8 cellular contexts compared by ENCODE assay signal in the genomic region with DNA sequence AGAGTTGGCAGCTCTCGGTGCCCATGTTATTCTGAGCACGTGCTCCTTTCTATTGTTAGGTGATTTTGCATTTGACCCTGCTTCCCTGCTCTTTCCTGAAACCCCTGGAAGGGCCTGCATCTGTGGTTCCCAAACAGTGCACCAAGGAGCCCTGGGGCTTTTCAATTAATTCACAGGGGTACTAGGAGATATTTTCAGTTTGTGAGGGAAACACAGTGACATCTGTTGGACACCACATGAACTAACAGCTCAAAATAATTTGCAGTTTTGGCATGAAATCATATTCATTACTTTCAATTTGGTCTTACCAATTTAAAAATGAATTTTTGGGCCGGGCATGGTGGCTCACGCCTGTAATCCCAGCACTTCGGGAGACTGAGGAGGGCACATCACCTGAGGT.
DNase-seq lines count a peak whose midpoint lies in the region; ATAC-seq and TF ChIP-seq lines count a peak whose summit lies in the region.

No MANE protein-coding gene starts in this region.

- H3K4me3 ChIP-seq in psoas muscle (no peak overlapping the region), aorta (ENCODE audit: low read length in 2 of 2) (no peak overlapping the region)

- TF ChIP-seq CTCF in GM12872 (IDR thresholded peaks at IDR 0.05; ENCODE audit: insufficient read depth, low read depth, low read length): peak; percentile 44; the same call in 2 of the 3 replicates
- peak; percentile 59 for TF ChIP-seq CTCF in endothelial cell (IDR thresholded peaks at IDR 0.05; ENCODE audit: unreplicated experiment)
- peak; percentile 43 for TF ChIP-seq CTCF in psoas muscle (IDR thresholded peaks at IDR 0.05)

- H3K27me3 ChIP-seq in psoas muscle (ENCODE audit: insufficient read depth in 3 of 3, low read length in 2 of 3) (no peaks in the 10 kb centered on the region), aorta (ENCODE audit: control insufficient read depth in 1 of 2, insufficient read depth in 2 of 2, low read length in 1 of 2) (no peaks in the 10 kb centered on the region)

- H3K9me3 ChIP-seq in psoas muscle (no peaks in the 10 kb centered on the region), aorta (ENCODE audit: control insufficient read depth, low read length) (no peaks in the 10 kb centered on the region)

- H3K4me1 Mint-ChIP-seq in endothelial cell (ENCODE audit: unreplicated experiment): peaks cover 3% of the 10 kb centered on the region
- H3K4me1 Mint-ChIP-seq in activated CD4-positive, alpha-beta T cell treated with anti-CD3 and anti-CD28 coated beads, Interleukin-2, amount 10 ng/mL, durations not matched to agents 24 days and 14 days: peaks cover 2% of the 10 kb centered on the region

- intact Hi-C loops in psoas muscle (cut with DNase I): loop anchor here in 1 of 2 donors (10.0 kb wide), 1 partner anchor 199 kb away; a partner anchor contains a TSS
- intact Hi-C loops in activated CD4-positive, alpha-beta T cell treated with anti-CD3 and anti-CD28 coated beads, Interleukin-2, amount 10 ng/mL, durations not matched to agents 24 days and 14 days (cut with micrococcal nuclease): loop anchor here (10.0 kb wide), 1 partner anchor 489 kb away; no protein-coding TSS in a partner anchor
- intact Hi-C loops in aorta (cut with DNase I): no loop called here

- no peaks in the 10 kb centered on the region for H3K36me3 Mint-ChIP-seq in endothelial cell (ENCODE audit: low read depth, unreplicated experiment)
- H3K36me3 Mint-ChIP-seq in activated CD4-positive, alpha-beta T cell treated with anti-CD3 and anti-CD28 coated beads, Interleukin-2, amount 10 ng/mL, durations not matched to agents 24 days and 14 days (ENCODE audit: low read depth): no peaks in the 10 kb centered on the region

- no peaks in the 10 kb centered on the region for H3K27me3 Mint-ChIP-seq in endothelial cell (ENCODE audit: unreplicated experiment)
- peaks cover 8% of the 10 kb centered on the region for H3K27me3 Mint-ChIP-seq in activated CD4-positive, alpha-beta T cell treated with anti-CD3 and anti-CD28 coated beads, Interleukin-2, amount 10 ng/mL, durations not matched to agents 24 days and 14 days

- WGBS in psoas muscle, 3 donors: 64 to 73% (median 68%) methylated on average over 5 of the region's 5 CpGs
- 74 to 79% methylated on average over 5 of the region's 5 CpGs for WGBS in aorta, 2 donors

- no peak overlapping the region for H3K27ac ChIP-seq in psoas muscle
- no peak overlapping the region for H3K27ac ChIP-seq in aorta (ENCODE audit: low read depth in 1 of 2, low read length in 2 of 2)

- no peaks in the 10 kb centered on the region for H3K9me3 Mint-ChIP-seq in endothelial cell (ENCODE audit: unreplicated experiment)
- H3K9me3 Mint-ChIP-seq in activated CD4-positive, alpha-beta T cell treated with anti-CD3 and anti-CD28 coated beads, Interleukin-2, amount 10 ng/mL, durations not matched to agents 24 days and 14 days: no peaks in the 10 kb centered on the region

- DNase-seq in NCI-H69 (lab: John Stamatoyannopoulos, UW) (peak; percentile 1), endothelial cell (ENCODE audit: low spot score) (no peak), psoas muscle (no peak), aorta (no peak), activated gamma-delta T cell (lab: John Stamatoyannopoulos, UW) (no peak)
- DNase-seq in activated CD4-positive, alpha-beta T cell treated with anti-CD3 and anti-CD28 coated beads, Interleukin-2, amount 10 ng/mL, durations not matched to agents 24 days and 14 days: no peak

- no peak overlapping the region for H3K27ac Mint-ChIP-seq in endothelial cell (ENCODE audit: unreplicated experiment)
- no peak overlapping the region for H3K27ac Mint-ChIP-seq in activated CD4-positive, alpha-beta T cell treated with anti-CD3 and anti-CD28 coated beads, Interleukin-2, amount 10 ng/mL, durations not matched to agents 24 days and 14 days

- peak; percentile 32 to 66 (median 45) for ATAC-seq in psoas muscle
- no peak for ATAC-seq in aorta (ENCODE audit: low FRiP score)
- no peak for ATAC-seq in HG02623 (IDR thresholded peaks at IDR 0.05; ENCODE audit: unreplicated experiment)

- H3K36me3 ChIP-seq in psoas muscle (ENCODE audit: insufficient read depth in 1 of 2, low read depth in 1 of 2): peaks cover 0 to 6% of the 10 kb centered on the region in 2 donors
- no peaks in the 10 kb centered on the region for H3K36me3 ChIP-seq in aorta (ENCODE audit: control insufficient read depth in 1 of 2, insufficient read depth in 2 of 2, low read length in 1 of 2)

- H3K4me3 Mint-ChIP-seq in endothelial cell (ENCODE audit: unreplicated experiment): no peak overlapping the region
- no peak overlapping the region for H3K4me3 Mint-ChIP-seq in activated CD4-positive, alpha-beta T cell treated with anti-CD3 and anti-CD28 coated beads, Interleukin-2, amount 10 ng/mL, durations not matched to agents 24 days and 14 days

- H3K4me1 ChIP-seq in psoas muscle (no peaks in the 10 kb centered on the region), aorta (ENCODE audit: control insufficient read depth in 1 of 2, insufficient read depth in 2 of 2, low read length in 2 of 2) (no peaks in the 10 kb centered on the region)

Comparison
In these comparisons a context has a peak if more than half of its experiments do, and no peak if none do; other contexts are left out.
1. ATAC-seq: peak in psoas muscle (4 of 4); none in aorta (single experiment) and HG02623 (single experiment).
2. Peak in every context shown above with its lines, with median percentiles within 50 percentile points of each other: CTCF ChIP-seq.